ENCODE assay signal across 14 cellular contexts in genomic region chrX:64427787-64428186, GRCh38. TPM values are rescaled to one million over a fixed set of nuclear protein-coding genes. Genes with fewer than 3 reads are reported as not detected.
A peak's percentile ranks its signal among the peaks of the same experiment; 100 is the strongest.
DNase-seq lines count a peak whose midpoint lies in the region; ATAC-seq and TF ChIP-seq lines count a peak whose summit lies in the region.
"Had no signal": no experiment of that assay in that cellular context is flagged by ENCODE, and none has a peak within 500 bp of the region (broad histone marks: within the 10 kb centered on the region; RNA-seq: fewer than 3 reads in every experiment).

No MANE protein-coding gene starts in this region.

- intact Hi-C loops in heart right ventricle (cut with DNase I), result no loop called here
- intact Hi-C loops in stomach (cut with DNase I; ENCODE audit: low total_unique reads), result no loop called here

- TF ChIP-seq EP300 in stomach (IDR thresholded peaks at IDR 0.05), result no peak

- TF ChIP-seq POLR2A in stomach (IDR thresholded peaks at IDR 0.05), result no peak

- H3K9me3 ChIP-seq in heart right ventricle, result peaks cover 0 to 6% (median 0%) of the 10 kb centered on the region in 11 donors
- H3K9me3 ChIP-seq in stomach, result peaks cover 0 to 12% (median 6%) of the 10 kb centered on the region in 4 donors
- H3K9me3 ChIP-seq: lower lobe of right lung had no signal

- H3K27me3 ChIP-seq in heart right ventricle, result peaks cover 0 to 3% (median 0%) of the 10 kb centered on the region in 7 donors
- H3K27me3 ChIP-seq in stomach, result no peaks in the 10 kb centered on the region
- H3K27me3 ChIP-seq: upper lobe of left lung had no signal

- H3K27ac ChIP-seq in heart right ventricle (no peak overlapping the region), stomach (no peak overlapping the region)
- H3K27ac ChIP-seq: lower lobe of right lung, upper lobe of left lung had no signal

- WGBS in heart right ventricle, 2 donors, result 52 to 63% methylated on average over 2 of the region's 2 CpGs
- WGBS in stomach, 5 donors, result 43 to 81% (median 61%) methylated on average over 2 of the region's 2 CpGs

- no peak overlapping the region for H3K4me3 ChIP-seq in heart right ventricle
- H3K4me3 ChIP-seq in stomach, result no peak overlapping the region
- H3K4me3 ChIP-seq: lower lobe of right lung, upper lobe of left lung had no signal

- ATAC-seq in HG02588 (IDR thresholded peaks at IDR 0.05; ENCODE audit: unreplicated experiment) (peak; percentile 93), HG03439 (IDR thresholded peaks at IDR 0.05; ENCODE audit: unreplicated experiment) (peak; percentile 56), heart right ventricle (no peak)
- ATAC-seq: lower lobe of right lung had no signal

- H3K36me3 ChIP-seq in heart right ventricle, result no peaks in the 10 kb centered on the region
- H3K36me3 ChIP-seq in stomach, result no peaks in the 10 kb centered on the region
- H3K36me3 ChIP-seq: lower lobe of right lung, upper lobe of left lung had no signal

- H3K4me1 ChIP-seq in heart right ventricle (no peaks in the 10 kb centered on the region), stomach (no peaks in the 10 kb centered on the region)
- H3K4me1 ChIP-seq: lower lobe of right lung, upper lobe of left lung had no signal

- TF ChIP-seq CTCF in heart right ventricle (IDR thresholded peaks at IDR 0.05) (no peak), stomach (IDR thresholded peaks at IDR 0.05) (no peak)

- peak; percentile 3 for DNase-seq in stimulated activated CD4-positive, alpha-beta T cell treated with anti-CD3 and anti-CD28 coated beads, Interleukin-4, amount 100 ng/mL, for 24 hours
- no peak for DNase-seq in stimulated activated CD4-positive, alpha-beta T cell treated with anti-CD3 and anti-CD28 coated beads, Interleukin-4, amount 100 ng/mL, for 1 hour
- DNase-seq in heart right ventricle, result no peak
- no peak for DNase-seq in GOT3 (lab: John Stamatoyannopoulos, UW)
- no peak for DNase-seq in stomach
- DNase-seq in NCI-H446 (lab: John Stamatoyannopoulos, UW), result no peak
- DNase-seq: cortex of kidney, foreskin melanocyte, HCEC 1CT, lower lobe of right lung, posterior cingulate gyrus, upper lobe of left lung had no signal

RNA-seq across cellular contexts. Expression of gene MTMR8, which starts 32.5 kb away (rescaled TPM):
- total RNA-seq in heart right ventricle, result under 1 TPM; 0.30 to 0.99 (median 0.70) TPM
- polyA plus RNA-seq in heart right ventricle, result under 1 TPM; 0.14 to 0.66 TPM
- total RNA-seq in stomach, result 10 to 100 TPM in 1 of 5 donors, 1 to 10 TPM in 3, not detected in 1; 1.2 to 22.0 (median 4.6) TPM
- 1 to 10 TPM in 1 of 3 donors, under 1 TPM in 1, not detected in 1; 0.98 to 1.4 TPM for polyA plus RNA-seq in stomach

Comparison
In these comparisons a context has a peak if more than half of its experiments do, and no peak if none do; other contexts are left out.
1. ATAC-seq: peak in HG02588 (single experiment) and HG03439 (single experiment); none in heart right ventricle (0 of 8).